Comparison of ENCODE assay signal across 8 cellular contexts in the genomic region with DNA sequence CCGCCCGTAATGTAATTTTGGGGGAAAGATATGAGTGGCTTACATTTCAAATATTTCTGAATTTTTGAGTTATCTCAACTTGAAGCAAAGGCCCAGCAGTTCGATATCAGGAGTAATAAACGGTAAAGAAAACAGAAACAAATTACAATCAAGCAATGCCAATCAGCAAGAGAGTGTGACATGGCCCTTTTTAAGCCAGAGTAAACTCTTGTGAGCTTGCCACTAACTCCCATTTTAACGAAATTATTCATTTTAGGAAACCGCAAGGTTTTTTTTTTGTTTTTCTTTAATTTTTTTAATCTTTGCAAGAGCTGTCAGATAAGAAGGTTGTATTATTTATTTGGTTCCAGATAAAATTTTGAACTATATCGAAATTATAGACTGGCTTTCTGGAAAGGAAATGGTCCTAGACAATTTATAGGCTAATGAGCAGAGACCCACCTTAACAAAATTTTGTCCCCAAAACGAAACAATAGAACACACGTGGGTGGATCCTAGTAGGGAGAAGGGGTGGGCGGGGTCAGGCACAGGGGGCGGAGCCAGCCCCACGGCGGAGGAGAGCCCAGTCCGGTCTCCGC. TPM values are rescaled to one million over a fixed set of nuclear protein-coding genes. Genes with fewer than 3 reads are reported as not detected.
DNase-seq lines count a peak whose midpoint lies in the region; ATAC-seq lines count a peak whose summit lies in the region.

No MANE protein-coding gene starts in this region.

- H3K27ac Mint-ChIP-seq in activated naive CD4-positive, alpha-beta T cell treated with anti-CD3 and anti-CD28 coated beads, Interleukin-2, amount 10 ng/mL, durations not matched to agents 7 days and 5 days: peak overlapping the region; percentile 97

- H3K27me3 Mint-ChIP-seq in activated naive CD4-positive, alpha-beta T cell treated with anti-CD3 and anti-CD28 coated beads, Interleukin-2, amount 10 ng/mL, durations not matched to agents 7 days and 5 days: no peaks in the 10 kb centered on the region

- H3K36me3 ChIP-seq in ES-I3 (ENCODE audit: insufficient read depth, low read length): no peaks in the 10 kb centered on the region; the same call in 1 of the 2 replicates
- H3K36me3 ChIP-seq in MG63: peaks cover 4% of the 10 kb centered on the region; the same call in 1 of the 2 replicates
- H3K36me3 ChIP-seq in iPS-20b (ENCODE audit: insufficient read depth, low read depth, low read length): peaks cover 9% of the 10 kb centered on the region; the same call in 1 of the 2 replicates

- H3K9ac ChIP-seq in ES-I3 (ENCODE audit: low read depth, low read length): peak overlapping the region; percentile 100
- peak overlapping the region; percentile 95; the same call in 1 of the 2 replicates for H3K9ac ChIP-seq in iPS-20b (ENCODE audit: low read depth, low read length)

- no peaks in the 10 kb centered on the region for H3K9me3 Mint-ChIP-seq in activated naive CD4-positive, alpha-beta T cell treated with anti-CD3 and anti-CD28 coated beads, Interleukin-2, amount 10 ng/mL, durations not matched to agents 7 days and 5 days

- DNase-seq in MG63 (no peak), substantia nigra (lab: John Stamatoyannopoulos, UW) (no peak)
- peak; percentile 97 for DNase-seq in activated naive CD4-positive, alpha-beta T cell treated with anti-CD3 and anti-CD28 coated beads, Interleukin-2, amount 10 ng/mL, durations not matched to agents 7 days and 5 days
- peak; percentile 89 to 96 for DNase-seq in stimulated activated CD4-positive, alpha-beta T cell treated with anti-CD3 and anti-CD28 coated beads, Interleukin-4, amount 100 ng/mL, for 48 hours (ENCODE audit: low read depth in 2 of 2)

- H3K9me3 ChIP-seq in ES-I3 (ENCODE audit: control insufficient read depth, insufficient read depth, low read length) (no peaks in the 10 kb centered on the region), MG63 (peaks cover 2% of the 10 kb centered on the region; the same call in 1 of the 2 replicates), iPS-20b (ENCODE audit: insufficient read depth, low read depth, low read length) (no peaks in the 10 kb centered on the region)

- H3K4me3 ChIP-seq in MG63 (peak overlapping the region; percentile 100), iPS-20b (ENCODE audit: low read length) (peak overlapping the region; percentile 95)

- H3K27ac ChIP-seq in iPS-20b (ENCODE audit: low read length): no peak overlapping the region
- no peak overlapping the region for H3K27ac ChIP-seq in substantia nigra (ENCODE audit: low read depth, low read length, poor library complexity, severe bottlenecking)

- peaks cover 12% of the 10 kb centered on the region for H3K36me3 Mint-ChIP-seq in activated naive CD4-positive, alpha-beta T cell treated with anti-CD3 and anti-CD28 coated beads, Interleukin-2, amount 10 ng/mL, durations not matched to agents 7 days and 5 days

- CTCF ChIA-PET in activated naive CD4-positive, alpha-beta T cell treated with anti-CD3 and anti-CD28 coated beads, Interleukin-2, amount 10 ng/mL, durations not matched to agents 7 days and 5 days (lab: Charles Lee): interaction anchor here (1.0 kb wide), 2 partner anchors 17 to 124 kb away, joined by 3 read pairs; a partner anchor contains a TSS

- peaks cover 23% of the 10 kb centered on the region for H3K4me1 Mint-ChIP-seq in activated naive CD4-positive, alpha-beta T cell treated with anti-CD3 and anti-CD28 coated beads, Interleukin-2, amount 10 ng/mL, durations not matched to agents 7 days and 5 days

- H3K4me1 ChIP-seq in ES-I3 (ENCODE audit: insufficient read depth, low read length): no peaks in the 10 kb centered on the region
- H3K4me1 ChIP-seq in iPS-20b (ENCODE audit: insufficient read depth, low read length): no peaks in the 10 kb centered on the region

- ATAC-seq in HG03039 (IDR thresholded peaks at IDR 0.05; ENCODE audit: unreplicated experiment) (no peak), GM21529 (IDR thresholded peaks at IDR 0.05; ENCODE audit: unreplicated experiment) (no peak)

- H3K27me3 ChIP-seq in MG63 (no peaks in the 10 kb centered on the region), iPS-20b (ENCODE audit: insufficient read depth, low read length) (no peaks in the 10 kb centered on the region)

- H3K4me3 Mint-ChIP-seq in activated naive CD4-positive, alpha-beta T cell treated with anti-CD3 and anti-CD28 coated beads, Interleukin-2, amount 10 ng/mL, durations not matched to agents 7 days and 5 days: peak overlapping the region; percentile 96

RNA-seq across cellular contexts. Expression of a gene that starts 17.4 kb away (rescaled TPM):
- 48.3 and 56.2 TPM in 2 replicates for total RNA-seq in MG63 (2014; rRNA removed; shearing (Covaris generic); ENCODE audit: low replicate concordance)

RNA-seq across cellular contexts. Expression of a gene that starts 27.9 kb away (rescaled TPM):
- 33.6 and 64.3 TPM in 2 replicates for total RNA-seq in MG63 (2014; rRNA removed; shearing (Covaris generic); ENCODE audit: low replicate concordance)

RNA-seq across cellular contexts. Expression of a gene that starts 50.3 kb away (rescaled TPM):
- total RNA-seq in MG63 (2014; rRNA removed; shearing (Covaris generic); ENCODE audit: low replicate concordance): 310 and 430 TPM in 2 replicates

Comparison
In these comparisons a context has a peak if more than half of its experiments do, and no peak if none do; other contexts are left out.
1. DNase-seq: peak in activated naive CD4-positive, alpha-beta T cell treated with anti-CD3 and anti-CD28 coated beads, Interleukin-2, amount 10 ng/mL, durations not matched to agents 7 days and 5 days (single experiment) and stimulated activated CD4-positive, alpha-beta T cell treated with anti-CD3 and anti-CD28 coated beads, Interleukin-4, amount 100 ng/mL, for 48 hours (2 of 2); none in MG63 (single experiment) and substantia nigra (0 of 49).